In the genomic region with DNA sequence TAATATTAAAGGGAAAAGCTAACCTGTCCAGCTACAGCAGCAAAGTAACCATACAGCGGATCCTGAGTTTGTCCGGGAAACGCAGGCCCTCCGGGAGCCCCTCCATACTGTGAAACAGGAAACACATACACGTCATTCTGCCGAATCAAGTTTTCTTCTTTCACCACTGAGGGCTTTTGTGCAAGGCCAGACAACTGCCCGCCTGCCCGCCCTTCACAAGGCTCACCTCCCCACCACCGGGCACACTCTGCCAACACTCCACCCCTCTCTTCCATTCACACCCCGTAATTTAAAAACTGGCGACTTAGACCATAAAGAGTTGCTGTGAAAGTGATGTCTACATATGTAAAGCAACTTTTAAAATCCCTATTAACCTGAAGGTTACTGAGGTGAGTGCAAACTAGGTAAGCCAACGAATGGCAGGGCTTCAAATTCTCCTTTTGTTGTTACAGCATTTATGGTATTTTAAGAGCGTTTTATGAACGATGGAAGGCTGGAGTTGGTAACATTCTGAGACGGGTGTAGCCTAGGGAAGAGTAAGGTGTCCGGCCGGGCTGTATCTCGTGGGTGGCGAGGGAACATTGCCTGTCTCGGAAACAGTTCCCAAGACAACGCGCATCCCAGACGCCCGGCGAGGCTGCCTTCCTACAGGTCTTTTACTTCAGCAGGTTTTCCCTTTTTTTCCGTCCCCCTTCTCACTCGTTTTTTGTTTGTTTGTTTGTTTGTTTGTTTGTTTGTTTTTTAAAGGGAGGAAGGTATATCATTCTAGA, we compare ENCODE assay signal across 8 cellular contexts. TPM values are rescaled to one million over a fixed set of nuclear protein-coding genes. Genes with fewer than 3 reads are reported as not detected.
DNase-seq lines count a peak whose midpoint lies in the region; ATAC-seq and TF ChIP-seq lines count a peak whose summit lies in the region.

No MANE protein-coding gene starts in this region.

- H3K27me3 ChIP-seq in DND-41 (ENCODE audit: insufficient read depth, low read length, poor library complexity) (no peaks in the 10 kb centered on the region), HL-60 (ENCODE audit: insufficient read depth, poor library complexity, severe bottlenecking) (no peaks in the 10 kb centered on the region), RWPE2 (ENCODE audit: insufficient read depth, poor library complexity, severe bottlenecking) (no peaks in the 10 kb centered on the region), heart left ventricle (no peaks in the 10 kb centered on the region)

- H3K27ac ChIP-seq in DND-41 (ENCODE audit: low read length) (peak overlapping the region; percentile 86), HL-60 (replicated peaks) (peak overlapping the region; percentile 86), RWPE2 (ENCODE audit: poor library complexity, severe bottlenecking) (peak overlapping the region; percentile 38), heart left ventricle (peak overlapping the region; percentile 64 to 96 (median 89))

- ATAC-seq in DND-41 (ENCODE audit: insufficient read depth, low read depth) (peak; percentile 6; the same call in 1 of the 3 replicates), GM21381 (IDR thresholded peaks at IDR 0.05; ENCODE audit: unreplicated experiment) (peak; percentile 32), RWPE2 (ENCODE audit: low read depth) (peak; percentile 56), heart left ventricle (peak; percentile 20 to 69 (median 48))

- H3K9me3 ChIP-seq in DND-41 (ENCODE audit: insufficient read depth, low read length, severe bottlenecking): no peaks in the 10 kb centered on the region
- no peaks in the 10 kb centered on the region for H3K9me3 ChIP-seq in RWPE2 (ENCODE audit: severe bottlenecking)
- no peaks in the 10 kb centered on the region for H3K9me3 ChIP-seq in heart left ventricle

- H4K20me1 ChIP-seq in DND-41 (ENCODE audit: insufficient read depth, low read length): peaks cover 11% of the 10 kb centered on the region

- TF ChIP-seq CTCF in DND-41 (IDR thresholded peaks at IDR 0.05; ENCODE audit: borderline replicate concordance, extremely low read depth, low read length, poor library complexity, severe bottlenecking) (no peak), HL-60 (IDR thresholded peaks at IDR 0.05; ENCODE audit: insufficient read depth, low read length) (no peak), RWPE2 (IDR thresholded peaks at IDR 0.05; ENCODE audit: poor library complexity, severe bottlenecking) (no peak), heart left ventricle (IDR thresholded peaks at IDR 0.05) (no peak)

- peak; percentile 44 for DNase-seq in DND-41
- peak in 1 of 2 experiments; percentile 60 for DNase-seq in HL-60 (ENCODE audit: low read depth in 1 of 2, low spot score in 1 of 2)
- DNase-seq in RWPE2 (ENCODE audit: low spot score): no peak
- DNase-seq in amniotic epithelial cell (ENCODE audit: low read depth): peak; percentile 64
- DNase-seq in heart left ventricle: peak; percentile 42 to 65 (median 49)
- peak; percentile 18 to 93 (median 51) for DNase-seq in posterior cingulate gyrus
- DNase-seq in cerebellar nuclear complex (lab: John Stamatoyannopoulos, UW): no peak

- H3K9ac ChIP-seq in DND-41 (ENCODE audit: low read depth, low read length): peak overlapping the region; percentile 88

- peaks cover 60% of the 10 kb centered on the region for H3K79me2 ChIP-seq in DND-41 (ENCODE audit: insufficient read depth, low read length)

- peaks cover 44% of the 10 kb centered on the region for H3K4me1 ChIP-seq in DND-41 (ENCODE audit: insufficient read depth, low read length)
- H3K4me1 ChIP-seq in RWPE2 (ENCODE audit: insufficient read depth, poor library complexity, severe bottlenecking): peaks cover 7% of the 10 kb centered on the region
- peaks cover 0 to 26% (median 14%) of the 10 kb centered on the region in 12 donors for H3K4me1 ChIP-seq in heart left ventricle

- H3K4me3 ChIP-seq in DND-41 (ENCODE audit: low read depth in 1 of 2, low read length in 2 of 2): peak overlapping the region; percentile 41 to 87
- peak overlapping the region; percentile 93 for H3K4me3 ChIP-seq in HL-60 (replicated peaks; ENCODE audit: insufficient read depth, low read length)
- H3K4me3 ChIP-seq in RWPE2 (ENCODE audit: severe bottlenecking): peak overlapping the region; percentile 99
- H3K4me3 ChIP-seq in heart left ventricle: peak overlapping the region; percentile 69 to 98 (median 90)

- intact Hi-C loops in heart left ventricle (cut with DNase I) (loop anchor here in 1 of 10 donors (5.0 kb wide), 1 partner anchor 342 kb away; a partner anchor contains a TSS), posterior cingulate gyrus (cut with DNase I) (no loop called here)

- no peak for TF ChIP-seq POLR2A in heart left ventricle (IDR thresholded peaks at IDR 0.05)

- peaks cover 22% of the 10 kb centered on the region for H3K36me3 ChIP-seq in DND-41 (ENCODE audit: insufficient read depth, low read length)
- H3K36me3 ChIP-seq in RWPE2 (ENCODE audit: low read depth): peaks cover 43% of the 10 kb centered on the region
- peaks cover 0 to 38% (median 32%) of the 10 kb centered on the region in 9 donors for H3K36me3 ChIP-seq in heart left ventricle

- H3K4me2 ChIP-seq in DND-41 (ENCODE audit: insufficient read depth, low read length): peak overlapping the region; percentile 85

- WGBS in heart left ventricle, 4 donors: 1% methylated on average over 27 of the region's 27 CpGs

- H2AFZ ChIP-seq in DND-41 (ENCODE audit: low read depth, low read length): peak overlapping the region; percentile 98

RNA-seq across cellular contexts. Expression of a gene that starts 0.8 kb away (rescaled TPM):
- total RNA-seq in heart left ventricle: 10 to 100 TPM; 48.9 to 88.5 (median 69.4) TPM
- 10 to 100 TPM; 25.9 to 66.7 TPM for polyA plus RNA-seq in heart left ventricle

Comparison
In these comparisons a context has a peak if more than half of its experiments do, and no peak if none do; other contexts are left out.
1. ATAC-seq: peak in every context shown above with its lines; median percentile 56 in RWPE2; 48 in heart left ventricle; 32 in GM21381; 6 in DND-41.
2. DNase-seq: peak in DND-41 (single experiment), amniotic epithelial cell (single experiment), heart left ventricle (5 of 5) and posterior cingulate gyrus (10 of 10); none in RWPE2 (single experiment) and cerebellar nuclear complex (0 of 2).
3. H3K27ac ChIP-seq: peak in every context shown above with its lines; median percentile 89 in heart left ventricle; 86 in DND-41; 86 in HL-60; 38 in RWPE2.
4. Peak in every context shown above with its lines, with median percentiles within 50 percentile points of each other: H3K4me3 ChIP-seq.